In the genomic region with DNA sequence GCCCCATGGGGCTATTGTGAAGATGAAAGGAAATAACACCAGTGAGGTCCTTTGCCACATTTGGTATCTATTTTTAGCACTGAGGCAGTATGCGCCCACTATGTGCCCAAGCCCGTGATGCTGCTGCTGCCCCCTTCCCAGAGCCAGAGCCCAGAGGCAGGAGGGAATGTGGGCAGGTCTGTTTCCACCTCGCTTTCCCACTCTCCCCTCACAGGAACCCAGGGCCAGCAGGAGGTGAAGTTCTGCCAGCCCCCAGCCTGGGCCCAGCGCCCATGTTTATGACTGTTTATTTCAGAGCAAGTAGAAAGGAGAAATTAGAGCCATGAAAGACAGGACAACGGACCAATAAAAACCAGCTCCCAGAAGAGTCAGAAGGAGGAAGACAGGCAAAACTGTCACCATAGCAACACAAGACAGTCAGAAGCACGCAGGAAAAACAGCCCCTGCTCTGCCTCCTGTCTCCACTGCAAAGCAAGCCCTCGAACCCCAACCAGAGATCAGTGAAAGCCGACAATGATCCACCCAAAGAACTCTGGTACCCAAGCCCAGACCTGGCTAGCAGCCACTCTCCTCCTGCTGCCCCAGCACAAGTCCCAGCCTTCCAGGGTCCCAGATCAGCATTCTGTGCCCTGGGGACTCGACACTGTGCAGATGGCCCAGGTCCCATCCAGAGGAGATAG, we compare ENCODE assay signal across 8 cellular contexts. TPM values are rescaled to one million over a fixed set of nuclear protein-coding genes. Genes with fewer than 3 reads are reported as not detected.
DNase-seq lines count a peak whose midpoint lies in the region; ATAC-seq, FAIRE-seq and TF ChIP-seq lines count a peak whose summit lies in the region.

No MANE protein-coding gene starts in this region.

- no peak overlapping the region for H2AFZ ChIP-seq in endothelial cell of umbilical vein (ENCODE audit: low read depth, low read length)

- peak overlapping the region; percentile 51 for H3K4me2 ChIP-seq in endothelial cell of umbilical vein (ENCODE audit: insufficient read depth, low read length)

- peaks cover 58% of the 10 kb centered on the region for H3K27me3 Mint-ChIP-seq in activated T-cell treated with anti-CD3 and anti-CD28 coated beads, Interleukin-2, amount 50 U/mL, for 72 hours (ENCODE audit: low read depth)

- peaks cover 43% of the 10 kb centered on the region for H3K79me2 ChIP-seq in endothelial cell of umbilical vein (ENCODE audit: control insufficient read depth, insufficient read depth, low read length)

- no peak for TF ChIP-seq CTCF in endothelial cell of umbilical vein (IDR thresholded peaks at IDR 0.05; ENCODE audit: extremely low read depth in 1 of 2, insufficient read depth in 1 of 2, low read depth in 1 of 2, low read length in 2 of 2)
- no peak for TF ChIP-seq CTCF in mucosa of descending colon (IDR thresholded peaks at IDR 0.05)
- TF ChIP-seq CTCF in upper lobe of right lung (IDR thresholded peaks at IDR 0.05), result no peak
- no peak for TF ChIP-seq CTCF in RWPE1 (conservative IDR thresholded peaks at IDR 0.05; ENCODE audit: low read depth)

- H3K4me1 ChIP-seq in endothelial cell of umbilical vein (ENCODE audit: control insufficient read depth, extremely low read depth, insufficient read depth, low read length) (peaks cover 36% of the 10 kb centered on the region), mucosa of descending colon (ENCODE audit: low read depth) (peaks cover 5% of the 10 kb centered on the region), upper lobe of right lung (peaks cover 48% of the 10 kb centered on the region)

- peaks cover 34% of the 10 kb centered on the region for H3K4me1 Mint-ChIP-seq in activated T-cell treated with anti-CD3 and anti-CD28 coated beads, Interleukin-2, amount 50 U/mL, for 72 hours (ENCODE audit: low read depth)

- H4K20me1 ChIP-seq in endothelial cell of umbilical vein (replicated peaks; ENCODE audit: control insufficient read depth, extremely low read depth, insufficient read depth, low read length), result no peaks in the 10 kb centered on the region

- peak overlapping the region; percentile 72 to 85 for H3K4me3 Mint-ChIP-seq in activated T-cell treated with anti-CD3 and anti-CD28 coated beads, Interleukin-2, amount 50 U/mL, for 72 hours

- H3K27me3 ChIP-seq in endothelial cell of umbilical vein (ENCODE audit: control insufficient read depth in 2 of 2, insufficient read depth in 2 of 2, low read length in 2 of 2) (no peaks in the 10 kb centered on the region), upper lobe of right lung (no peaks in the 10 kb centered on the region)

- H3K36me3 ChIP-seq in endothelial cell of umbilical vein (ENCODE audit: control insufficient read depth in 2 of 2, extremely low read depth in 1 of 2, insufficient read depth in 2 of 2, low read length in 2 of 2) (no peaks in the 10 kb centered on the region), mucosa of descending colon (ENCODE audit: low read depth) (no peaks in the 10 kb centered on the region), upper lobe of right lung (no peaks in the 10 kb centered on the region)

- H3K9me3 ChIP-seq in endothelial cell of umbilical vein (replicated peaks; ENCODE audit: control insufficient read depth, insufficient read depth, low read length) (no peaks in the 10 kb centered on the region), mucosa of descending colon (no peaks in the 10 kb centered on the region), upper lobe of right lung (no peaks in the 10 kb centered on the region)

- H3K4me3 ChIP-seq in endothelial cell of umbilical vein (replicated peaks in 1 of 3; ENCODE audit: insufficient read depth in 1 of 3, low read depth in 1 of 3, low read length in 3 of 3), result peak overlapping the region in 2 of 3 experiments; percentile 62 to 86
- H3K4me3 ChIP-seq in mucosa of descending colon, result no peak overlapping the region
- H3K4me3 ChIP-seq in upper lobe of right lung, result peak overlapping the region; percentile 78

- no peak for TF ChIP-seq POLR2A in endothelial cell of umbilical vein (IDR thresholded peaks at IDR 0.05; ENCODE audit: low read depth, low read length)
- no peak for TF ChIP-seq POLR2A in GM18505 (IDR thresholded peaks at IDR 0.05; ENCODE audit: borderline replicate concordance, extremely low read depth, insufficient read depth, insufficient read length)

- H3K9me3 Mint-ChIP-seq in activated T-cell treated with anti-CD3 and anti-CD28 coated beads, Interleukin-2, amount 50 U/mL, for 72 hours, result no peaks in the 10 kb centered on the region

- DNase-seq in activated T-cell treated with anti-CD3 and anti-CD28 coated beads, Interleukin-2, amount 50 U/mL, for 72 hours, result no peak
- DNase-seq in activated T-cell treated with anti-CD3 and anti-CD28 coated beads for 4 hours (no peak), SIG-M5 (lab: John Stamatoyannopoulos, UW) (peak; percentile 4), endothelial cell of umbilical vein (ENCODE audit: low read depth, low spot score) (peak; percentile 78), mucosa of descending colon (peak in 2 of 3 donors; percentile 55 to 62), upper lobe of right lung (no peak), RWPE1 (ENCODE audit: low spot score) (no peak)

- dilution Hi-C loops in endothelial cell of umbilical vein (cut with MboI; ENCODE audit: extremely low pct_ligation_motif_present, low sequenced_read_pairs), result no loop called here

- no peak overlapping the region for H3K27ac ChIP-seq in endothelial cell of umbilical vein (ENCODE audit: insufficient read depth, low read depth, low read length)
- peak overlapping the region; percentile 79 for H3K27ac ChIP-seq in upper lobe of right lung
- H3K27ac ChIP-seq in RWPE1, result no peak overlapping the region

- BruUV-seq in endothelial cell of umbilical vein (replicated peaks; lab: Mats Ljungman, UMichigan), result no TSS peak

- CTCF ChIA-PET in endothelial cell of umbilical vein (lab: Charles Lee), result interaction anchor here (0.9 to 6.1 kb wide), 6 partner anchors 11 to 56 kb away, joined by 3 to 48 read pairs (median 4); no protein-coding TSS in a partner anchor
- CTCF ChIA-PET in RWPE1 (lab: Yijun Ruan, JAX), result interaction anchor here (0.6 to 1.5 kb wide), 2 partner anchors 14 to 56 kb away, joined by 3 read pairs; no protein-coding TSS in a partner anchor

- no peaks in the 10 kb centered on the region for H3K9me1 ChIP-seq in endothelial cell of umbilical vein (replicated peaks; ENCODE audit: control insufficient read depth, extremely low read depth, insufficient read depth, low read length)

- H3K36me3 Mint-ChIP-seq in activated T-cell treated with anti-CD3 and anti-CD28 coated beads, Interleukin-2, amount 50 U/mL, for 72 hours (ENCODE audit: insufficient read depth in 2 of 2), result peaks cover 2 to 4% of the 10 kb centered on the region in 2 donors

- intact Hi-C loops in endothelial cell of umbilical vein (cut with micrococcal nuclease) (loop anchor here (10.0 kb wide), 1 partner anchor 1091 kb away; the partner anchor contains the start of genes GEN1 and SMC6), mucosa of descending colon (cut with DNase I, micrococcal nuclease) (no loop called here), upper lobe of right lung (cut with DNase I) (no loop called here)

- POLR2A ChIA-PET in endothelial cell of umbilical vein (lab: Charles Lee), result no interaction called here
- POLR2A ChIA-PET in RWPE1 (lab: Yijun Ruan, JAX; ENCODE audit: low non-redundant PET), result no interaction called here

- H3K27ac Mint-ChIP-seq in activated T-cell treated with anti-CD3 and anti-CD28 coated beads, Interleukin-2, amount 50 U/mL, for 72 hours, result peak overlapping the region; percentile 32

- no peak for ATAC-seq in activated T-cell treated with anti-CD3 and anti-CD28 coated beads, Interleukin-2, amount 50 U/mL, for 72 hours (replicated peaks in 1 of 2)
- peak; percentile 58 for ATAC-seq in mucosa of descending colon
- ATAC-seq in upper lobe of right lung, result peak; percentile 59
- no peak for ATAC-seq in GM18505 (IDR thresholded peaks at IDR 0.05; ENCODE audit: unreplicated experiment)

- peak overlapping the region; percentile 78 for H3K9ac ChIP-seq in endothelial cell of umbilical vein (replicated peaks; ENCODE audit: extremely low read depth, insufficient read depth, low read length)

- peak; percentile 60 for FAIRE-seq in endothelial cell of umbilical vein (lab: Jason Lieb, UNC)

TF ChIP-seq in endothelial cell of umbilical vein, 7 proteins besides CTCF, POLR2A, EP300 and RAD21:
- TF ChIP-seq MAX (IDR thresholded peaks at IDR 0.05; ENCODE audit: insufficient read depth, insufficient read length) (no peak), EZH2 (IDR thresholded peaks at IDR 0.05; ENCODE audit: borderline replicate concordance, low read depth, low read length, severe bottlenecking) (no peak), MYC (IDR thresholded peaks at IDR 0.05; ENCODE audit: low read depth, low read length) (no peak), JUN (IDR thresholded peaks at IDR 0.05; ENCODE audit: borderline replicate concordance, insufficient read depth, insufficient read length, low read depth) (no peak), POLR2AphosphoS5 (IDR thresholded peaks at IDR 0.05; ENCODE audit: insufficient read depth, low read depth, low read length) (no peak), FOS (IDR thresholded peaks at IDR 0.05; ENCODE audit: borderline replicate concordance, insufficient read depth, low read length) (no peak), GATA2 (IDR thresholded peaks at IDR 0.05; ENCODE audit: insufficient read depth, insufficient read length, low read depth, low read length) (no peak)

RNA-seq across cellular contexts. Expression of gene CYRIA, which starts 1.4 kb away (rescaled TPM):
- 1 to 10 TPM; 1.1 to 2.3 TPM for total RNA-seq in activated T-cell treated with anti-CD3 and anti-CD28 coated beads, Interleukin-2, amount 50 U/mL, for 72 hours
- 38.4 and 40.3 TPM in 2 replicates for total RNA-seq in endothelial cell of umbilical vein
- 7.4 and 9.3 TPM in 2 replicates for polyA plus RNA-seq in endothelial cell of umbilical vein
- 11.1 and 11.5 TPM in 2 replicates for polyA plus RNA-seq in endothelial cell of umbilical vein (2011; cell fraction: cytosol; rRNA removed)
- polyA plus RNA-seq in endothelial cell of umbilical vein (2011; cell fraction: nucleus; rRNA removed), result 36.8 and 46.0 TPM in 2 replicates
- polyA plus RNA-seq in endothelial cell of umbilical vein (2012), result 24.4 and 24.8 TPM in 2 replicates
- 13.8 and 15.4 TPM in 2 replicates for polyA minus RNA-seq in endothelial cell of umbilical vein
- not detected for polyA minus RNA-seq in endothelial cell of umbilical vein (2011; cell fraction: cytosol; rRNA and poly(A)+ RNA removed)
- polyA minus RNA-seq in endothelial cell of umbilical vein (2011; cell fraction: nucleus; rRNA and poly(A)+ RNA removed), result 29.1 and 45.9 TPM in 2 replicates
- total RNA-seq in mucosa of descending colon, result 10 to 100 TPM in 1 of 3 donors, 1 to 10 TPM in 2; 2.2 to 18.0 (median 3.5) TPM
- total RNA-seq in upper lobe of right lung, result 24.2 TPM

Comparison
In these comparisons a context has a peak if more than half of its experiments do, and no peak if none do; other contexts are left out.
1. ATAC-seq: peak in mucosa of descending colon (single experiment) and upper lobe of right lung (single experiment); none in activated T-cell treated with anti-CD3 and anti-CD28 coated beads, Interleukin-2, amount 50 U/mL, for 72 hours (0 of 2) and GM18505 (single experiment).
2. DNase-seq: peak in SIG-M5 (single experiment), endothelial cell of umbilical vein (single experiment) and mucosa of descending colon (2 of 3); none in activated T-cell treated with anti-CD3 and anti-CD28 coated beads, Interleukin-2, amount 50 U/mL, for 72 hours (0 of 2), activated T-cell treated with anti-CD3 and anti-CD28 coated beads for 4 hours (single experiment), upper lobe of right lung (single experiment) and RWPE1 (single experiment).